Comparison of ENCODE assay signal across 9 cellular contexts in the genomic region with DNA sequence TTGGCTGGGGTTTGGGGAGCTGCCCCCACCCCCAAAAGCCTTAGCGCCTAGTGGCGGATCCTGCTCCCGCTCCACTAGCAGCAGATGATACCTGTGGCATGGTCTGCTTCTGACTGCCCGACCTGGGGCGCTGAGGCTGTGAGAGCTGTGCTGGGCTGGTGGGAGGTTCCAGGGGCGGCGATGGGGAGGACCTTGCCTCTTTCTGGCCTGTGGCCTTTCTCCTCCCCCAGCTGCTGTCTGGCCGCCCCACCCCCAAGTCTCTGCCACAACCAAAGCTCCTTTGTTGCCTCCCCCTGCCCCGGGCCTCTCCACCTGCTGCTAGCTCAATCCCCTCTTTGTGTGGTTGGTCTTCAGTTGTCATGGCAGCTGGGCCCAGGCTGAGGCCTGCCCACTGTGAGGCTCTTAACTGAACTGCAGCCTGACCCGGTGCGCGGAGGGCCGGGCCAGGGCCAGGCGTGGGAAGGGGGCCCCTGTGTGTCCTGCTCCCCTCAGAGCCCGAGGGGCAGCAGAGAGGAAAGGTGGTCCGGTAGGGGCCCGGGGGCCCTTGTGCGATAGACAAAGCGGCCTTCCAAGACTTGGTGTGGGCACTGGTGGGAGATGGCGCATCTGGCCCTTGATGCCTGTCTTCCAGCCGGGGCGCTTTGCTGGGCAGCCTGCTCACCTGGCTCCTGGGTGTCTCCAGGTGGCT. TPM values are rescaled to one million over a fixed set of nuclear protein-coding genes. Genes with fewer than 3 reads are reported as not detected.
DNase-seq lines count a peak whose midpoint lies in the region; ATAC-seq and TF ChIP-seq lines count a peak whose summit lies in the region.
"Had no signal": no experiment of that assay in that cellular context is flagged by ENCODE, and none has a peak within 500 bp of the region (broad histone marks: within the 10 kb centered on the region; RNA-seq: fewer than 3 reads in every experiment).

No MANE protein-coding gene starts in this region.

- H3K9ac ChIP-seq in neural progenitor cell: no peak overlapping the region

- ATAC-seq in HG02642 (IDR thresholded peaks at IDR 0.05; ENCODE audit: poor library complexity, unreplicated experiment) (no peak), HG03565 (IDR thresholded peaks at IDR 0.05; ENCODE audit: unreplicated experiment) (no peak)
- ATAC-seq: Panc1 had no signal

- H3K36me3 ChIP-seq in neural progenitor cell: no peaks in the 10 kb centered on the region

- peaks cover 86% of the 10 kb centered on the region for H3K4me1 Mint-ChIP-seq in neural progenitor cell

- H3K4me2 ChIP-seq in neural progenitor cell: peak overlapping the region; percentile 89

- H3K36me3 Mint-ChIP-seq in neural progenitor cell: peaks cover 10% of the 10 kb centered on the region

- no peaks in the 10 kb centered on the region for H3K9me3 ChIP-seq in neural progenitor cell (ENCODE audit: low read depth)

- peaks cover 75% of the 10 kb centered on the region for H3K4me1 ChIP-seq in neural progenitor cell

- H3K27me3 ChIP-seq in neural progenitor cell: no peaks in the 10 kb centered on the region

- H3F3A ChIP-seq in neural progenitor cell (ENCODE audit: low read depth): peaks cover 56% of the 10 kb centered on the region

- TF ChIP-seq CTCF in neural progenitor cell (IDR thresholded peaks at IDR 0.05): no peak

- H3K4me3 Mint-ChIP-seq in neural progenitor cell: peak overlapping the region; percentile 79

- peak overlapping the region; percentile 47 for H3K4me3 ChIP-seq in neural progenitor cell

- no peak overlapping the region for H2AFZ ChIP-seq in neural progenitor cell (replicated peaks)

- H3K27ac Mint-ChIP-seq in neural progenitor cell: peak overlapping the region; percentile 99

- H3K27me3 Mint-ChIP-seq in neural progenitor cell (ENCODE audit: insufficient read depth, low read depth): peaks cover 12% of the 10 kb centered on the region

- peaks cover 45% of the 10 kb centered on the region for H4K20me1 ChIP-seq in neural progenitor cell (ENCODE audit: low read depth)

- H3K79me2 ChIP-seq in neural progenitor cell (ENCODE audit: low read depth): peaks cover 92% of the 10 kb centered on the region

- no peaks in the 10 kb centered on the region for H3K9me3 Mint-ChIP-seq in neural progenitor cell

- DNase-seq in DMS79 treated with DMSO at 0.1 percent for 48 hours (lab: John Stamatoyannopoulos, UW) (peak; percentile 78), NCI-H2227 (lab: John Stamatoyannopoulos, UW; ENCODE audit: unreplicated experiment) (peak; percentile 82), ecto neural progenitor cell (ENCODE audit: low spot score) (peak; percentile 97), neural progenitor cell (ENCODE audit: low spot score) (peak; percentile 98), HUDEP-2 (lab: John Stamatoyannopoulos, UW; ENCODE audit: unreplicated experiment in 76 of 76) (no peak)
- no peak for DNase-seq in stimulated activated CD4-positive, alpha-beta T cell treated with anti-CD3 and anti-CD28 coated beads, Interleukin-2, amount 100 ng/mL, for 24 hours

- H3K27ac ChIP-seq in neural progenitor cell: peak overlapping the region; percentile 94

RNA-seq across cellular contexts. Expression of gene ZNF775, which starts 4.7 kb away (rescaled TPM):
- total RNA-seq in neural progenitor cell (ENCODE audit: low replicate concordance): 3.0 and 26.1 TPM in 2 replicates

RNA-seq across cellular contexts. Expression of gene REPIN1, which starts 15.2 kb away (rescaled TPM):
- total RNA-seq in neural progenitor cell (ENCODE audit: low replicate concordance): 18.0 and 58.9 TPM in 2 replicates

RNA-seq across cellular contexts. Expression of gene RARRES2, which starts 42.4 kb away (rescaled TPM):
- total RNA-seq in neural progenitor cell (ENCODE audit: low replicate concordance): 0.19 and 0.43 TPM in 2 replicates

Comparison
In these comparisons a context has a peak if more than half of its experiments do, and no peak if none do; other contexts are left out.
1. DNase-seq: peak in DMS79 treated with DMSO at 0.1 percent for 48 hours (single experiment), NCI-H2227 (single experiment), ecto neural progenitor cell (single experiment) and neural progenitor cell (single experiment); none in HUDEP-2 (0 of 76) and stimulated activated CD4-positive, alpha-beta T cell treated with anti-CD3 and anti-CD28 coated beads, Interleukin-2, amount 100 ng/mL, for 24 hours (0 of 2).